Comparison of ENCODE assay signal across 19 cellular contexts in the genomic region with DNA sequence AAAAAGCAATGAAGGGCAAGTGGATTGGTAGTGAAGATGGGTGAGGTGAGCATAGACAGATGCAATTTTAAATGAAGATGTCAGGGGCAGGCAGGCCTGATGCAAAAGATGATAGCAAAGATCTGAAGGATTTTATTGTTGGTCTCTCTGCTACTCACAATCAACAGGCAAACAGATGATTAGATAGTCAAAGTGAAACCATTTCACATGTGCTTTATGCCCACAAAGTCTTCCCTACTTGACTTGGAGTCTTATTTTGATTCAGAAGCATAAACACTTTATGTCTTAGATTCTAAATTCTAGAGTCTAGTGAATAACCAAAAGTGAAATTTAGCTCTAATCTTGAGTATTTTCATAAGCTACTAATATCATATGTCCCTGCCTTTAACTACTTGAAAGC.
DNase-seq lines count a peak whose midpoint lies in the region; ATAC-seq lines count a peak whose summit lies in the region.
"Had no signal": no experiment of that assay in that cellular context is flagged by ENCODE, and none has a peak within 500 bp of the region (broad histone marks: within the 10 kb centered on the region; RNA-seq: fewer than 3 reads in every experiment).

No MANE protein-coding gene starts in this region.

- peaks cover 32% of the 10 kb centered on the region for H3K4me1 ChIP-seq in rectal smooth muscle tissue (ENCODE audit: control insufficient read depth, insufficient read depth, low read length)
- H3K4me1 ChIP-seq: gastroesophageal sphincter, parathyroid adenoma had no signal

- no peaks in the 10 kb centered on the region for H3K36me3 ChIP-seq in rectal smooth muscle tissue (ENCODE audit: control insufficient read depth, insufficient read depth, low read length)
- H3K36me3 ChIP-seq: gastroesophageal sphincter, thyroid gland had no signal

- peak overlapping the region; percentile 11 for H3K27ac ChIP-seq in rectal smooth muscle tissue (ENCODE audit: low read depth, low read length)
- H3K27ac ChIP-seq: gastroesophageal sphincter, parathyroid adenoma, thyroid gland had no signal

- DNase-seq in NCI-H524 (lab: John Stamatoyannopoulos, UW) (no peak), NCI-H510A (lab: John Stamatoyannopoulos, UW) (no peak), cortex of kidney (lab: John Stamatoyannopoulos, UW) (no peak), NCI-H526 treated with DMSO at 0.1 percent for 48 hours (lab: John Stamatoyannopoulos, UW) (no peak)
- DNase-seq: activated naive CD4-positive, alpha-beta T cell treated with Interleukin-2 at 50 U/mL for 16 hours; CD4-positive, alpha-beta memory T cell; endodermal cell; midbrain; NCI-H1694; SHP77 treated with DMSO at 0.1 percent for 48 hours; stimulated activated CD4-positive, alpha-beta T cell treated with anti-CD3 and anti-CD28 coated beads, Interleukin-15, amount 100 ng/mL, for 24 hours; thyroid gland had no signal

- no peak overlapping the region for H3K9ac ChIP-seq in rectal smooth muscle tissue (ENCODE audit: low read length)
- H3K9ac ChIP-seq: parathyroid adenoma had no signal

- no peaks in the 10 kb centered on the region for H3K27me3 ChIP-seq in rectal smooth muscle tissue (ENCODE audit: control insufficient read depth, insufficient read depth, low read length)
- H3K27me3 ChIP-seq: gastroesophageal sphincter, thyroid gland had no signal

- H3K4me3 ChIP-seq in rectal smooth muscle tissue (ENCODE audit: low read length), result no peak overlapping the region
- H3K4me3 ChIP-seq: gastroesophageal sphincter, K562, thyroid gland had no signal

- ATAC-seq in GM19035 (IDR thresholded peaks at IDR 0.05; ENCODE audit: unreplicated experiment) (peak; percentile 86), GM21723 (IDR thresholded peaks at IDR 0.05; ENCODE audit: unreplicated experiment) (peak; percentile 82), HG03159 (IDR thresholded peaks at IDR 0.05; ENCODE audit: unreplicated experiment) (peak; percentile 72)
- ATAC-seq: gastroesophageal sphincter, K562 had no signal
